ENCODE assay signal across 15 cellular contexts in the genomic region with DNA sequence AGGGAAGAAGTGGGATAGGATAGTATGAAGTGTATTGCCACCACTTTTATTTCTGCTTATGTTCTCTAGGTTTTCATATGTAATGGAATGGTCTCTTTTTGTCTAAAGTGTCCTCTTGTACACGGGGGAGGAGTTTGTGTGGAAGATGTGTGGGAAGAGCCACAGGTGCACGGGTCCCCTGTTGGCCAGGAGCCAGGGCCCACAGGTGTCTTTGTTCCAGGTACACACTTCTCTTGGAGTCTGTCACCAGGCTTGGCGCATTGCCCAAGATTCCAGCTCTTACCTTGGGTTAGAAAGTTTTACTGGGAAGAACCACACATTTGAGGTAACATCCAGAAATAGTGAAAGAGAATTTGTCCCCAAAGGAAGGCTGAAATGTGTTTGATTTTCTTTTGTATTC. TPM values are rescaled to one million over a fixed set of nuclear protein-coding genes. Genes with fewer than 3 reads are reported as not detected.
A peak's percentile ranks its signal among the peaks of the same experiment; 100 is the strongest.
DNase-seq lines count a peak whose midpoint lies in the region; ATAC-seq and TF ChIP-seq lines count a peak whose summit lies in the region.
"Had no signal": no experiment of that assay in that cellular context is flagged by ENCODE, and none has a peak within 500 bp of the region (broad histone marks: within the 10 kb centered on the region; RNA-seq: fewer than 3 reads in every experiment).

No MANE protein-coding gene starts in this region.

- peak overlapping the region; percentile 55 for H3K9ac ChIP-seq in Loucy (ENCODE audit: low read depth, low read length, poor library complexity, severe bottlenecking)

- intact Hi-C loops in natural killer cell (cut with micrococcal nuclease) = no loop called here

- no peaks in the 10 kb centered on the region for H3K36me3 ChIP-seq in HEK293 (ENCODE audit: control insufficient read depth in 2 of 2, insufficient read depth in 1 of 2, low read length in 2 of 2)
- peaks cover 14% of the 10 kb centered on the region; the same call in 1 of the 2 replicates for H3K36me3 ChIP-seq in Loucy (ENCODE audit: insufficient read depth, low read length)
- no peaks in the 10 kb centered on the region for H3K36me3 ChIP-seq in Peyer's patch
- H3K36me3 ChIP-seq: ovary, tibial nerve had no signal

- H3K4me1 Mint-ChIP-seq in natural killer cell = peaks cover 66 to 71% of the 10 kb centered on the region in 2 donors

- H3K4me1 ChIP-seq in HEK293 (ENCODE audit: control insufficient read depth, insufficient read depth, low read length) (peaks cover 3% of the 10 kb centered on the region; the same call in 1 of the 2 replicates), Loucy (ENCODE audit: insufficient read depth, low read length, poor library complexity, severe bottlenecking) (peaks cover 98% of the 10 kb centered on the region), Peyer's patch (peaks cover 0 to 24% (median 5%) of the 10 kb centered on the region in 4 donors)

- peak overlapping the region; percentile 76 to 87 for H3K27ac Mint-ChIP-seq in natural killer cell
- H3K27ac Mint-ChIP-seq: T-helper 1 cell treated with Interleukin-12 subunit alpha and Interleukin-12 subunit beta and Interleukin-4 antibody, amounts not matched to agents 30 μg/mL and 1 μg/mL, for 36 hours had no signal

- H3K4me2 ChIP-seq in Loucy (ENCODE audit: low read depth, low read length, poor library complexity, severe bottlenecking) = peak overlapping the region; percentile 96

- H3K27me3 ChIP-seq in Loucy (ENCODE audit: insufficient read depth, low read length, poor library complexity, severe bottlenecking) = no peaks in the 10 kb centered on the region
- H3K27me3 ChIP-seq in Peyer's patch = no peaks in the 10 kb centered on the region
- H3K27me3 ChIP-seq: ovary, tibial nerve had no signal

- no peak overlapping the region for H3K27ac ChIP-seq in HEK293 (ENCODE audit: extremely low read depth, low read depth, low read length)
- H3K27ac ChIP-seq in Peyer's patch = peak overlapping the region in 1 of 4 donors; percentile 6
- H3K27ac ChIP-seq: ovary, tibial nerve had no signal

- no peaks in the 10 kb centered on the region for H3K9me3 Mint-ChIP-seq in natural killer cell
- H3K9me3 Mint-ChIP-seq: T-helper 1 cell treated with Interleukin-12 subunit alpha and Interleukin-12 subunit beta and Interleukin-4 antibody, amounts not matched to agents 30 μg/mL and 1 μg/mL, for 36 hours had no signal

- CTCF ChIA-PET in HEK293 (lab: Yijun Ruan, JAX) = interaction anchor here (1.8 kb wide), 1 partner anchor 138 kb away, joined by 5 read pairs; no protein-coding TSS in a partner anchor

- ATAC-seq in natural killer cell (no peak), GM18873 (IDR thresholded peaks at IDR 0.05; ENCODE audit: low FRiP score, unreplicated experiment) (no peak), GM18517 (IDR thresholded peaks at IDR 0.05; ENCODE audit: unreplicated experiment) (no peak)

- peaks cover 4 to 5% of the 10 kb centered on the region in 2 donors for H3K27me3 Mint-ChIP-seq in natural killer cell (ENCODE audit: low read depth in 2 of 2)

- POLR2A ChIA-PET in HEK293 (lab: Yijun Ruan, JAX) = no interaction called here

- no peak for TF ChIP-seq CTCF in HEK293 (tag by site-specific recombination; IDR thresholded peaks at IDR 0.05)
- no peak for TF ChIP-seq CTCF in Loucy (conservative IDR thresholded peaks at IDR 0.05; ENCODE audit: low read length)
- TF ChIP-seq CTCF in Peyer's patch (IDR thresholded peaks at IDR 0.05) = no peak
- no peak for TF ChIP-seq CTCF in natural killer cell (IDR thresholded peaks at IDR 0.05)

- no peak overlapping the region for H2AFZ ChIP-seq in Loucy (ENCODE audit: low read length)

- TF ChIP-seq POLR2A in Peyer's patch (IDR thresholded peaks at IDR 0.05) = no peak

- H3K9me2 ChIP-seq in Loucy (replicated peaks; ENCODE audit: low read depth, low read length) = no peaks in the 10 kb centered on the region

- no peaks in the 10 kb centered on the region for H3K9me3 ChIP-seq in HEK293 (ENCODE audit: control insufficient read depth, insufficient read depth, low read depth, low read length)
- no peaks in the 10 kb centered on the region for H3K9me3 ChIP-seq in Loucy (ENCODE audit: insufficient read depth, low read depth, low read length)
- H3K9me3 ChIP-seq in Peyer's patch = no peaks in the 10 kb centered on the region
- H3K9me3 ChIP-seq: ovary, tibial nerve had no signal

- no peak overlapping the region for H3K4me3 ChIP-seq in HEK293 (ENCODE audit: low read depth, low read length)
- H3K4me3 ChIP-seq in Loucy (ENCODE audit: low read length, poor library complexity, severe bottlenecking) = peak overlapping the region; percentile 97
- no peak overlapping the region for H3K4me3 ChIP-seq in Peyer's patch
- H3K4me3 ChIP-seq: ovary, tibial nerve had no signal

- no peak overlapping the region for H3K4me3 Mint-ChIP-seq in natural killer cell

- peaks cover 100% of the 10 kb centered on the region for H3K79me2 ChIP-seq in Loucy (ENCODE audit: insufficient read depth, low read length)

- peak in 2 of 3 donors; percentile 16 to 59 for DNase-seq in Peyer's patch
- no peak for DNase-seq in natural killer cell
- DNase-seq in NCI-H2227 (lab: John Stamatoyannopoulos, UW; ENCODE audit: unreplicated experiment) = no peak
- DNase-seq: C1 segment of cervical spinal cord, EL, NCI-H1048, NCI-H526 treated with DMSO at 0.1 percent for 48 hours, SHP77 treated with DMSO at 0.1 percent for 48 hours had no signal

- no peaks in the 10 kb centered on the region for H3F3A ChIP-seq in Loucy (ENCODE audit: low read depth)

- H3K36me3 Mint-ChIP-seq in natural killer cell = peaks cover 6% of the 10 kb centered on the region

- peaks cover 75% of the 10 kb centered on the region for H4K20me1 ChIP-seq in Loucy (ENCODE audit: insufficient read depth, low read length, poor library complexity, severe bottlenecking)

TF ChIP-seq in HEK293, 187 proteins besides CTCF, POLR2A, EP300 and RAD21:
- TF ChIP-seq ZNF132 (tag by site-specific recombination; IDR thresholded peaks at IDR 0.05; ENCODE audit: borderline replicate concordance) (no peak), SCRT2 (tag by site-specific recombination; IDR thresholded peaks at IDR 0.05) (peak; percentile 89), AEBP2 (tag by site-specific recombination; IDR thresholded peaks at IDR 0.05; ENCODE audit: borderline replicate concordance) (no peak), SCRT1 (tag by site-specific recombination; IDR thresholded peaks at IDR 0.05; ENCODE audit: borderline replicate concordance) (peak; percentile 86)

RNA-seq across cellular contexts. Expression of gene TENT5C, which starts 10.5 kb away (rescaled TPM):
- total RNA-seq in Peyer's patch (10 to 100 TPM in 3 of 4 donors, 1 to 10 TPM in 1; 6.4 to 20.6 (median 12.8) TPM), natural killer cell (100 to 1,000 TPM in 1 of 3 donors, 10 to 100 TPM in 2; 80.6 to 109 (median 90.9) TPM)

Comparison
In these comparisons a context has a peak if more than half of its experiments do, and no peak if none do; other contexts are left out.
1. DNase-seq: peak in Peyer's patch (2 of 3); none in natural killer cell (single experiment) and NCI-H2227 (single experiment).